Comparison of ENCODE assay signal across 4 cellular contexts in the genomic region with DNA sequence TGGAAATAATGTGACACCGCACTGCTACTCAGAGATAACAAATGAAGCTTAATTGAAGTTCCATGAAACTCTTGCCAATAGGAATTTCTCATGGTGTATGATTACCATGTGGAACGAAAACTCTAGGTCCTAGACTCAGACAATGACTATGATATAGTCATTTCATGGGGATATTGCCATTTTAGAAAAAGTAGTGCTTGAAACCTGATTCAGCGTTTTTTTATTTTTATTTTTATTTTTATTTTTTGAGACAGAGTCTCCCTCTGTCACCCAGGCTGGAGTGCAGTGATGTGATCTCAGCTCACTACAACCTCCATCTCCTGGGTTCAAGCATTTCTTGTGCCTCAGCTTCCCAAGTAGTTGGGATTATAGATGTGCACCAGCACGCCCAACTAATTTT.
"Had no signal": no experiment of that assay in that cellular context is flagged by ENCODE, and none has a peak within 500 bp of the region (broad histone marks: within the 10 kb centered on the region; RNA-seq: fewer than 3 reads in every experiment).

No MANE protein-coding gene starts in this region.

- DNase-seq: GDM1, GF-D8 had no signal

- FAIRE-seq: G401.6, GM12878 had no signal
